In genomic region chr17:45342871-45343526, GRCh38 we compare ENCODE assay signal across 26 cellular contexts.
"Had no signal": no experiment of that assay in that cellular context is flagged by ENCODE, and none has a peak within 500 bp of the region (broad histone marks: within the 10 kb centered on the region; RNA-seq: fewer than 3 reads in every experiment).

No MANE protein-coding gene starts in this region.

- H3K9me3 ChIP-seq: adrenal gland, breast epithelium, gastroesophageal sphincter, heart left ventricle, left ventricle myocardium inferior, ovary, right lobe of liver, thyroid gland had no signal

- H3K4me1 Mint-ChIP-seq: activated CD4-positive, alpha-beta T cell treated with anti-CD3 and anti-CD28 coated beads, Interleukin-2, amount 10 ng/mL, durations not matched to agents 24 days and 14 days; natural killer cell; T-cell had no signal

- H3K27me3 Mint-ChIP-seq: activated CD8-positive, alpha-beta T cell treated with anti-CD3 and anti-CD28 coated beads for 36 hours; T-cell had no signal

- ATAC-seq: activated CD8-positive, alpha-beta T cell treated with anti-CD3 and anti-CD28 coated beads for 36 hours; activated naive CD4-positive, alpha-beta T cell treated with anti-CD3 and anti-CD28 coated beads, Interleukin-2, amount 50 U/mL, for 72 hours; activated T-cell treated with anti-CD3 and anti-CD28 coated beads, Interleukin-2, amount 50 U/mL, for 72 hours; esophagus mucosa; gastroesophageal sphincter; heart left ventricle; natural killer cell; right lobe of liver; T-cell had no signal

- DNase-seq: activated B cell treated with CpG ODN at 0.5 μM for 24 hours; activated CD4-positive, alpha-beta T cell treated with anti-CD3 and anti-CD28 coated beads, Interleukin-2, amount 10 ng/mL, durations not matched to agents 24 days and 14 days; activated CD8-positive, alpha-beta T cell treated with anti-CD3 and anti-CD28 coated beads for 36 hours; activated gamma-delta T cell treated with Interleukin-2 at 50 U/mL for 16 hours; activated T-cell treated with anti-CD3 and anti-CD28 coated beads, Interleukin-2, amount 50 U/mL, for 72 hours; cerebellar nuclear complex; cortex of kidney; effector CD8-positive, alpha-beta T cell; heart left ventricle; kidney glomerular epithelial cell; left ventricle myocardium inferior; mammary epithelial cell; natural killer cell; stimulated activated CD8-positive, alpha-beta memory T cell treated with anti-CD3 and anti-CD28 coated beads, Interleukin-4, amount 100 ng/mL, for 48 hours; stimulated activated naive CD4-positive, alpha-beta T cell; T-cell; thyroid gland had no signal

- H3K27ac Mint-ChIP-seq: activated B cell treated with CpG ODN at 0.5 μM for 24 hours; activated CD4-positive, alpha-beta T cell treated with anti-CD3 and anti-CD28 coated beads, Interleukin-2, amount 10 ng/mL, durations not matched to agents 24 days and 14 days; activated CD8-positive, alpha-beta T cell treated with anti-CD3 and anti-CD28 coated beads for 36 hours; activated naive CD4-positive, alpha-beta T cell treated with anti-CD3 and anti-CD28 coated beads, Interleukin-2, amount 50 U/mL, for 72 hours; activated T-cell treated with anti-CD3 and anti-CD28 coated beads, Interleukin-2, amount 50 U/mL, for 72 hours; natural killer cell; T-cell had no signal

- H3K27ac ChIP-seq: breast epithelium, ovary, right lobe of liver, thyroid gland had no signal

- H3K36me3 Mint-ChIP-seq: activated naive CD4-positive, alpha-beta T cell treated with anti-CD3 and anti-CD28 coated beads, Interleukin-2, amount 50 U/mL, for 72 hours; natural killer cell; T-cell had no signal

- H3K36me3 ChIP-seq: adrenal gland, breast epithelium, gastroesophageal sphincter, heart left ventricle, left ventricle myocardium inferior, ovary, right lobe of liver, thyroid gland had no signal

- H3K4me3 ChIP-seq: adrenal gland, breast epithelium, gastroesophageal sphincter, heart left ventricle, left ventricle myocardium inferior, ovary, right lobe of liver, thyroid gland had no signal

- H3K4me1 ChIP-seq: right lobe of liver had no signal

- H3K27me3 ChIP-seq: adrenal gland, breast epithelium, gastroesophageal sphincter, heart left ventricle, ovary, right lobe of liver, thyroid gland had no signal

- FAIRE-seq: astrocyte, urothelium cell line had no signal

- H3K4me3 Mint-ChIP-seq: activated B cell treated with CpG ODN at 0.5 μM for 24 hours; activated CD4-positive, alpha-beta T cell treated with anti-CD3 and anti-CD28 coated beads, Interleukin-2, amount 10 ng/mL, durations not matched to agents 24 days and 14 days; activated CD8-positive, alpha-beta T cell treated with anti-CD3 and anti-CD28 coated beads for 36 hours; activated T-cell treated with anti-CD3 and anti-CD28 coated beads, Interleukin-2, amount 50 U/mL, for 72 hours; natural killer cell; T-cell had no signal

- H3K9me3 Mint-ChIP-seq: activated B cell treated with CpG ODN at 0.5 μM for 24 hours; activated CD4-positive, alpha-beta T cell treated with anti-CD3 and anti-CD28 coated beads, Interleukin-2, amount 10 ng/mL, durations not matched to agents 24 days and 14 days; activated CD8-positive, alpha-beta T cell treated with anti-CD3 and anti-CD28 coated beads for 36 hours; activated naive CD4-positive, alpha-beta T cell treated with anti-CD3 and anti-CD28 coated beads, Interleukin-2, amount 50 U/mL, for 72 hours; activated T-cell treated with anti-CD3 and anti-CD28 coated beads, Interleukin-2, amount 50 U/mL, for 72 hours; natural killer cell; T-cell had no signal
